ENCODE assay signal across 15 cellular contexts in the genomic region with DNA sequence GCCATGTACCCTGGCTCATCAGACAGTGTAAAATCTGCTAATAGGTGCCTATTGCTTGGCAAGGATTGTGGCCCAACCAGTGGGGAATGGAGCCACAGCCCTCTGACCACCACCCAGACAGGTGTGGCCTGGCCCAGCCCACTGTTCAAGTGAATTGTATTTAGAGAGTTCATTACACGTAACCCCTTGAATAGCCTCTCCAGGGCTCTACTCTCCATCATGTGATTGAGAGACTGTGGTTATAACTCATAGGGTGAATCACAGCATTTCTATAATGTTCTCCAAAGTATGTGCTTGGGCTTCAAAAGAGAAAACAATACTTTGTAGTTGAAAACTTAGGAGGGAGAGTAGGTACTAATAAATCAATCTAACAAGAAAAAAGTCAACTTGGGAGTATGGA. TPM values are rescaled to one million over a fixed set of nuclear protein-coding genes. Genes with fewer than 3 reads are reported as not detected.
DNase-seq lines count a peak whose midpoint lies in the region; ATAC-seq and TF ChIP-seq lines count a peak whose summit lies in the region.
"Had no signal": no experiment of that assay in that cellular context is flagged by ENCODE, and none has a peak within 500 bp of the region (broad histone marks: within the 10 kb centered on the region; RNA-seq: fewer than 3 reads in every experiment).

No MANE protein-coding gene starts in this region.

- POLR2A ChIA-PET in OCI-LY7 (lab: Charles Lee), result no interaction called here

- H3K36me3 ChIP-seq in OCI-LY7 (ENCODE audit: insufficient read depth, low read length), result no peaks in the 10 kb centered on the region
- no peaks in the 10 kb centered on the region for H3K36me3 ChIP-seq in H7 (replicated peaks; ENCODE audit: control insufficient read depth, insufficient read depth, low read length)

- H2AFZ ChIP-seq in OCI-LY7 (ENCODE audit: low read length), result no peak overlapping the region

- no peak for TF ChIP-seq CTCF in epithelial cell of esophagus (IDR thresholded peaks at IDR 0.05; ENCODE audit: insufficient read depth, low read depth, low read length, missing control alignments)
- TF ChIP-seq CTCF in OCI-LY7 (conservative IDR thresholded peaks at IDR 0.05; ENCODE audit: low read length), result no peak

- intact Hi-C loops in OCI-LY7 (cut with micrococcal nuclease; ENCODE audit: unreplicated experiment), result no loop called here

- no peak overlapping the region for H3K4me2 ChIP-seq in OCI-LY7 (ENCODE audit: low read length)

- no peaks in the 10 kb centered on the region for H3K9me2 ChIP-seq in OCI-LY7 (ENCODE audit: insufficient read depth, low read length)

- no peak overlapping the region for H3K4me3 ChIP-seq in epithelial cell of esophagus (ENCODE audit: low read length)
- no peak overlapping the region for H3K4me3 ChIP-seq in OCI-LY7 (ENCODE audit: low read depth, low read length, poor library complexity, severe bottlenecking)
- no peak overlapping the region for H3K4me3 ChIP-seq in H7 (ENCODE audit: insufficient read depth, low read depth, low read length)

- no peak for ATAC-seq in HG03342 (IDR thresholded peaks at IDR 0.05; ENCODE audit: unreplicated experiment)
- ATAC-seq in GM21529 (IDR thresholded peaks at IDR 0.05; ENCODE audit: unreplicated experiment), result no peak
- ATAC-seq: HCT116, right cardiac atrium had no signal

- H3K9me3 ChIP-seq in OCI-LY7 (ENCODE audit: low read length), result no peaks in the 10 kb centered on the region

- BruUV-seq in OCI-LY7 (replicated peaks; lab: Mats Ljungman, UMichigan), result no TSS peak

- no peaks in the 10 kb centered on the region for H4K20me1 ChIP-seq in OCI-LY7 (ENCODE audit: insufficient read depth, low read length)

- H3K79me2 ChIP-seq in OCI-LY7 (ENCODE audit: insufficient read depth, low read depth, low read length), result no peaks in the 10 kb centered on the region

- no peaks in the 10 kb centered on the region for H3K4me1 ChIP-seq in OCI-LY7 (ENCODE audit: insufficient read depth, low read length, poor library complexity, severe bottlenecking)

- H3K27me3 ChIP-seq in H7 (ENCODE audit: control insufficient read depth, insufficient read depth, low read length), result no peaks in the 10 kb centered on the region

- CTCF ChIA-PET in OCI-LY7 (lab: Charles Lee; ENCODE audit: unreplicated experiment), result no interaction called here

- DNase-seq in EL, result peak; percentile 81
- peak; percentile 27 for DNase-seq in NCI-H69 (lab: John Stamatoyannopoulos, UW)
- peak; percentile 89 for DNase-seq in epithelial cell of esophagus (ENCODE audit: low read depth)
- peak; percentile 63 for DNase-seq in non-pigmented ciliary epithelial cell (ENCODE audit: low read depth)
- no peak for DNase-seq in OCI-LY7 (ENCODE audit: low spot score)
- no peak for DNase-seq in H7
- DNase-seq: activated CD4-positive, alpha-beta T cell treated with anti-CD3 and anti-CD28 coated beads for 4 hours; activated T-cell treated with anti-CD3 and anti-CD28 coated beads, Interleukin-2, amount 50 U/mL, for 48 hours; aorta; NCI-H1694; NCI-H774; right cardiac atrium had no signal

- no peak overlapping the region for H3K27ac ChIP-seq in OCI-LY7 (ENCODE audit: low read depth, low read length, poor library complexity, severe bottlenecking)

RNA-seq across cellular contexts. Expression of a gene that starts 38.4 kb away (rescaled TPM):
- not detected in 2 replicates for total RNA-seq in OCI-LY7 (2014; rRNA removed; shearing (Covaris generic))
- total RNA-seq in OCI-LY7 (2022), result not detected in 2 replicates
- total RNA-seq in H7 (2014; rRNA removed; shearing (Covaris generic)), result 0.17 and 2.0 TPM in 2 replicates

Comparison
In these comparisons a context has a peak if more than half of its experiments do, and no peak if none do; other contexts are left out.
1. DNase-seq: peak in EL (single experiment), NCI-H69 (single experiment), epithelial cell of esophagus (single experiment) and non-pigmented ciliary epithelial cell (single experiment); none in OCI-LY7 (single experiment) and H7 (single experiment).